Comparison of ENCODE assay signal across 9 cellular contexts in the genomic region with DNA sequence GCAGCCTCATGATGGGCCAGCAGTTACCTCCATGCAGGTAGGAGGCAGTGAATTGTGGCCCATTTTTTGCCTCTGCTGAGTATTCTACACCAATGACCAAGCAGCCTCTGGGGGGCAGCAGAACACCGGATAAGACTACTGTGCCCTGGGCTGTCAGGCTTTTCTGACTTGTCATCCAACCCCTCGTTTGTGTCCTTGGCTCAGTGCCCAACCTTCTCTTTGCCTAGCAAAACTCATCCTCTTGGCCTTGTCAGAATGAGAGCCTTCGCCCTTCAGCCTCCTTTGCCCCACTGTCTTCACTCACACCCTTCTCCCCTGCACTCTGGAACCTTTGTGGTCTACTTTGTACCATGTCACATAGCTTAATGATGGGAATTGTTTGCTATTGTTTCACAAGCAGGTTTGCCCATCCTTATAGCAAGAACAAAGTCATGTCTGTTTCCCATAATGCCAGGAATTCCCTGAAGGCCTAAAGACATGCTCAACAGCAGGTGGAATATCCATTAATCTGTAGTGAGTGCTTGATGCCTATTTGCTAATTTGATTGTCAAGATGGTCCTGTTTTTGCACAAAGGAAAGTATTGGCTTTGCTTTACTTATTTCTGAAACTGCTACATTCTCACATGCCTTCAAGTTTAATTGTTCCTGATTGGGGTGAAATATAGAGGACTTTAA.
DNase-seq lines count a peak whose midpoint lies in the region; ATAC-seq, FAIRE-seq and TF ChIP-seq lines count a peak whose summit lies in the region.
"Had no signal": no experiment of that assay in that cellular context is flagged by ENCODE, and none has a peak within 500 bp of the region (broad histone marks: within the 10 kb centered on the region; RNA-seq: fewer than 3 reads in every experiment).

No MANE protein-coding gene starts in this region.

- CTCF ChIA-PET in OCI-LY7 (lab: Charles Lee; ENCODE audit: unreplicated experiment): no interaction called here

- H2AFZ ChIP-seq in KMS-11 (ENCODE audit: low read depth): no peak overlapping the region
- no peak overlapping the region for H2AFZ ChIP-seq in OCI-LY7 (ENCODE audit: low read length)

- H3K27me3 Mint-ChIP-seq in natural killer cell treated with Interleukin-12 subunit alpha and Interleukin-12 subunit beta and Interleukin-15 and Interleukin-18, amount 100 ng/mL, for 72 hours: peaks cover 6 to 7% of the 10 kb centered on the region in 2 donors
- no peaks in the 10 kb centered on the region for H3K27me3 Mint-ChIP-seq in stimulated activated naive CD8-positive, alpha-beta T cell treated with anti-CD3 and anti-CD28 coated beads, Interleukin-15, amount 100 ng/mL, for 72 hours

- intact Hi-C loops in OCI-LY7 (cut with micrococcal nuclease; ENCODE audit: unreplicated experiment): loop anchor here (2.0 to 10.0 kb wide), 3 partner anchors 360 to 1070 kb away; a partner anchor contains a TSS
- intact Hi-C loops in esophagus squamous epithelium (cut with DNase I): no loop called here

- peak; percentile 99 for TF ChIP-seq CTCF in D721Med (IDR thresholded peaks at IDR 0.05; ENCODE audit: insufficient read depth, missing control alignments)
- TF ChIP-seq CTCF in KMS-11 (conservative IDR thresholded peaks at IDR 0.05; ENCODE audit: low read depth, low read length): peak; percentile 96
- TF ChIP-seq CTCF in OCI-LY7 (conservative IDR thresholded peaks at IDR 0.05; ENCODE audit: low read length): peak; percentile 79
- peak; percentile 35 to 77 (median 52) for TF ChIP-seq CTCF in esophagus squamous epithelium (IDR thresholded peaks at IDR 0.05)

- no peaks in the 10 kb centered on the region for H3K9me2 ChIP-seq in OCI-LY7 (ENCODE audit: insufficient read depth, low read length)

- H3K27me3 ChIP-seq in KMS-11 (ENCODE audit: insufficient read depth, low read depth): no peaks in the 10 kb centered on the region
- H3K27me3 ChIP-seq in esophagus squamous epithelium: no peaks in the 10 kb centered on the region

- H3K4me1 Mint-ChIP-seq in natural killer cell treated with Interleukin-12 subunit alpha and Interleukin-12 subunit beta and Interleukin-15 and Interleukin-18, amount 100 ng/mL, for 72 hours (ENCODE audit: low read depth in 2 of 2): peaks cover 4 to 8% of the 10 kb centered on the region in 2 donors
- peaks cover 10% of the 10 kb centered on the region for H3K4me1 Mint-ChIP-seq in stimulated activated naive CD8-positive, alpha-beta T cell treated with anti-CD3 and anti-CD28 coated beads, Interleukin-15, amount 100 ng/mL, for 72 hours

- peak; percentile 99 for FAIRE-seq in D721Med (lab: Jason Lieb, UNC)

- H3K27ac ChIP-seq in KMS-11 (no peak overlapping the region), OCI-LY7 (ENCODE audit: low read depth, low read length, poor library complexity, severe bottlenecking) (no peak overlapping the region), esophagus squamous epithelium (no peak overlapping the region)

- POLR2A ChIA-PET in OCI-LY7 (lab: Charles Lee): interaction anchor here (0.7 kb wide), 1 partner anchor 530 kb away, joined by 3 read pairs; no protein-coding TSS in a partner anchor

- H3K36me3 Mint-ChIP-seq in natural killer cell treated with Interleukin-12 subunit alpha and Interleukin-12 subunit beta and Interleukin-15 and Interleukin-18, amount 100 ng/mL, for 72 hours: no peaks in the 10 kb centered on the region
- H3K36me3 Mint-ChIP-seq: activated naive CD8-positive, alpha-beta T cell had no signal

- 2 to 22% methylated on average over 3 of the region's 3 CpGs for WGBS in esophagus squamous epithelium, 2 donors

- H3K9ac ChIP-seq in KMS-11: no peak overlapping the region

- peak; percentile 84 for ATAC-seq in GM21529 (IDR thresholded peaks at IDR 0.05; ENCODE audit: unreplicated experiment)
- ATAC-seq in natural killer cell treated with Interleukin-12 subunit alpha and Interleukin-12 subunit beta and Interleukin-15 and Interleukin-18, amount 100 ng/mL, for 72 hours: peak; percentile 66 to 75
- ATAC-seq in stimulated activated naive CD8-positive, alpha-beta T cell treated with anti-CD3 and anti-CD28 coated beads, Interleukin-15, amount 100 ng/mL, for 72 hours: peak; percentile 92

- H3K9me3 Mint-ChIP-seq in natural killer cell treated with Interleukin-12 subunit alpha and Interleukin-12 subunit beta and Interleukin-15 and Interleukin-18, amount 100 ng/mL, for 72 hours: no peaks in the 10 kb centered on the region
- H3K9me3 Mint-ChIP-seq in stimulated activated naive CD8-positive, alpha-beta T cell treated with anti-CD3 and anti-CD28 coated beads, Interleukin-15, amount 100 ng/mL, for 72 hours: no peaks in the 10 kb centered on the region

- H3K9me3 ChIP-seq in OCI-LY7 (ENCODE audit: low read length) (no peaks in the 10 kb centered on the region), esophagus squamous epithelium (no peaks in the 10 kb centered on the region)

- DNase-seq in D721Med (ENCODE audit: insufficient read length, low spot score): peak; percentile 62
- DNase-seq in OCI-LY7 (ENCODE audit: low spot score): peak; percentile 53
- peak; percentile 62 for DNase-seq in activated T-cell treated with anti-CD3 and anti-CD28 coated beads for 24 hours (ENCODE audit: low read depth)
- DNase-seq in esophagus squamous epithelium (lab: John Stamatoyannopoulos, UW): peak; percentile 34
- peak; percentile 65 for DNase-seq in natural killer cell treated with Interleukin-12 subunit alpha and Interleukin-12 subunit beta and Interleukin-15 and Interleukin-18, amount 100 ng/mL, for 72 hours (ENCODE audit: low spot score)
- DNase-seq in stimulated activated naive CD8-positive, alpha-beta T cell treated with anti-CD3 and anti-CD28 coated beads, Interleukin-15, amount 100 ng/mL, for 72 hours: peak; percentile 62 to 75

- H3K4me2 ChIP-seq in KMS-11 (no peak overlapping the region), OCI-LY7 (ENCODE audit: low read length) (no peak overlapping the region)

- H3K79me2 ChIP-seq in KMS-11 (ENCODE audit: insufficient read depth, low read depth) (no peaks in the 10 kb centered on the region), OCI-LY7 (ENCODE audit: insufficient read depth, low read depth, low read length) (no peaks in the 10 kb centered on the region)

- BruUV-seq in OCI-LY7 (replicated peaks; lab: Mats Ljungman, UMichigan): no TSS peak

- H3K36me3 ChIP-seq in KMS-11 (ENCODE audit: insufficient read depth) (no peaks in the 10 kb centered on the region), OCI-LY7 (ENCODE audit: insufficient read depth, low read length) (no peaks in the 10 kb centered on the region), esophagus squamous epithelium (no peaks in the 10 kb centered on the region)

- H3K4me3 Mint-ChIP-seq in natural killer cell treated with Interleukin-12 subunit alpha and Interleukin-12 subunit beta and Interleukin-15 and Interleukin-18, amount 100 ng/mL, for 72 hours: no peak overlapping the region
- H3K4me3 Mint-ChIP-seq in stimulated activated naive CD8-positive, alpha-beta T cell treated with anti-CD3 and anti-CD28 coated beads, Interleukin-15, amount 100 ng/mL, for 72 hours: no peak overlapping the region
- H3K4me3 Mint-ChIP-seq: activated naive CD8-positive, alpha-beta T cell had no signal

- no peak overlapping the region for H3K27ac Mint-ChIP-seq in natural killer cell treated with Interleukin-12 subunit alpha and Interleukin-12 subunit beta and Interleukin-15 and Interleukin-18, amount 100 ng/mL, for 72 hours
- no peak overlapping the region for H3K27ac Mint-ChIP-seq in stimulated activated naive CD8-positive, alpha-beta T cell treated with anti-CD3 and anti-CD28 coated beads, Interleukin-15, amount 100 ng/mL, for 72 hours
- H3K27ac Mint-ChIP-seq: activated naive CD8-positive, alpha-beta T cell had no signal

- no peaks in the 10 kb centered on the region for H4K20me1 ChIP-seq in KMS-11 (ENCODE audit: insufficient read depth)
- H4K20me1 ChIP-seq in OCI-LY7 (ENCODE audit: insufficient read depth, low read length): no peaks in the 10 kb centered on the region

- TF ChIP-seq POLR2A in esophagus squamous epithelium (IDR thresholded peaks at IDR 0.05): no peak

- no peak overlapping the region for H3K4me3 ChIP-seq in KMS-11 (IDR thresholded peaks at IDR 0.05; ENCODE audit: insufficient read depth, low read depth, low read length)
- H3K4me3 ChIP-seq in OCI-LY7 (ENCODE audit: low read depth, low read length, poor library complexity, severe bottlenecking): no peak overlapping the region
- H3K4me3 ChIP-seq in esophagus squamous epithelium: no peak overlapping the region

- H3K4me1 ChIP-seq in KMS-11 (ENCODE audit: low read depth, poor library complexity, severe bottlenecking) (peaks cover 5% of the 10 kb centered on the region), OCI-LY7 (ENCODE audit: insufficient read depth, low read length, poor library complexity, severe bottlenecking) (no peaks in the 10 kb centered on the region), esophagus squamous epithelium (no peaks in the 10 kb centered on the region)
